11 cellular contexts compared by ENCODE assay signal in genomic region chr7:45591101-45591906, GRCh38. TPM values are rescaled to one million over a fixed set of nuclear protein-coding genes. Genes with fewer than 3 reads are reported as not detected.
"Had no signal": no experiment of that assay in that cellular context is flagged by ENCODE, and none has a peak within 500 bp of the region (broad histone marks: within the 10 kb centered on the region; RNA-seq: fewer than 3 reads in every experiment).

No MANE protein-coding gene starts in this region.

- H3K27ac ChIP-seq: left lung, parathyroid adenoma, tibial nerve had no signal

- H3K9me3 ChIP-seq: left lung, tibial nerve had no signal

- H3K79me2 ChIP-seq: parathyroid adenoma had no signal

- H3K9ac ChIP-seq: parathyroid adenoma had no signal

- H3K27me3 ChIP-seq: left lung, tibial nerve had no signal

- H3K4me2 ChIP-seq: smooth muscle cell had no signal

- DNase-seq: activated CD4-positive, alpha-beta T cell treated with anti-CD3 and anti-CD28 coated beads, Interleukin-2, amount 50 U/mL, for 48 hours; activated CD4-positive, CD25-positive, alpha-beta regulatory T cell treated with anti-CD3 and anti-CD28 coated beads, Interleukin-2, amount 50 U/mL, for 72 hours; amygdala; dermis blood vessel endothelial cell; left lung; SIG-M5; SW 1271 had no signal

- H3K36me3 ChIP-seq: left lung, tibial nerve had no signal

- ATAC-seq: left lung; stimulated activated memory B cell treated with anti-CD40 and anti-IgM and Interleukin-4, amounts not matched to agents 10 μg/mL and 1 μg/mL and 100 μg/mL, for 72 hours had no signal

- H2AFZ ChIP-seq: parathyroid adenoma had no signal

- H3K4me1 ChIP-seq: left lung, parathyroid adenoma, tibial nerve had no signal

- H3K4me3 ChIP-seq: left lung, smooth muscle cell, tibial nerve had no signal

RNA-seq across cellular contexts. Expression of gene ADCY1, which starts 17.1 kb away (rescaled TPM):
- polyA plus RNA-seq: smooth muscle cell had no signal
